ENCODE assay signal across 9 cellular contexts in the genomic region with DNA sequence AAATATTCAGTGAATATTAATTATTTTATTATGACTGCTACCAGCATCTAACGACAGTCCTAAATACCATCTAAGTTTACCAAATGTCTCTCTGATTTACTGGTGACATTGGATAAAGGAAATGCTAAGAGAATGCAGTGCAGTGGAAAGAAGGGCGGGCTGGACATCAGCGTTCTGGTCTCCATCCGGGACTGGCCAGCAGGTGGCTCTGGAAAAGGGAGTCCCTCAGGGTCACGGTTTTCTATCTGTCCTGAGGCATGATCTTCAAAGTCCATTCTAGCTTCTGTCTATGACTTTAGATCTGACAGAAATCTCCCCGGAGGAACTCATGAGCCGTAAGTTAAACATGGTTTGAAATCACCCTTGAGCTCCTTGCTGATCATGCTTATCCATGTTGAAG. TPM values are rescaled to one million over a fixed set of nuclear protein-coding genes. Genes with fewer than 3 reads are reported as not detected.
A peak's percentile ranks its signal among the peaks of the same experiment; 100 is the strongest.
DNase-seq lines count a peak whose midpoint lies in the region; ATAC-seq and TF ChIP-seq lines count a peak whose summit lies in the region.
"Had no signal": no experiment of that assay in that cellular context is flagged by ENCODE, and none has a peak within 500 bp of the region (broad histone marks: within the 10 kb centered on the region; RNA-seq: fewer than 3 reads in every experiment).

No MANE protein-coding gene starts in this region.

- ATAC-seq in activated naive CD4-positive, alpha-beta T cell treated with anti-CD3 and anti-CD28 coated beads, Interleukin-2, amount 50 U/mL, for 72 hours = no peak

- H3K27ac ChIP-seq in adrenal gland (no peak overlapping the region), spleen (peak overlapping the region in 4 of 8 donors; percentile 50 to 76 (median 68))

- H3K36me3 ChIP-seq in H7 (replicated peaks; ENCODE audit: control insufficient read depth, insufficient read depth, low read length) = no peaks in the 10 kb centered on the region
- H3K36me3 ChIP-seq in adrenal gland (replicated peaks in 1 of 2) = no peaks in the 10 kb centered on the region
- no peaks in the 10 kb centered on the region for H3K36me3 ChIP-seq in spleen

- WGBS in adrenal gland, 4 donors = 17 to 26% (median 23%) methylated on average over 7 of the region's 7 CpGs
- WGBS in spleen, 5 donors = 41 to 65% (median 50%) methylated on average over 7 of the region's 7 CpGs

- H3K27me3 ChIP-seq in H7 (ENCODE audit: control insufficient read depth, insufficient read depth, low read length) (peaks cover 6% of the 10 kb centered on the region), adrenal gland (no peaks in the 10 kb centered on the region), spleen (replicated peaks in 1 of 7) (peaks cover 0 to 4% (median 0%) of the 10 kb centered on the region in 7 donors)

- no peaks in the 10 kb centered on the region for H3K4me1 ChIP-seq in adrenal gland (replicated peaks in 1 of 2)
- H3K4me1 ChIP-seq in spleen = peaks cover 0 to 40% (median 6%) of the 10 kb centered on the region in 6 donors

- TF ChIP-seq CTCF in adrenal gland (IDR thresholded peaks at IDR 0.05) (peak; percentile 44 to 69 (median 66)), spleen (IDR thresholded peaks at IDR 0.05 in 8 of 11, conservative IDR thresholded peaks at IDR 0.05 in 3 of 11) (peak in 9 of 11 experiments; percentile 22 to 59 (median 49))

- H3K9me3 ChIP-seq in adrenal gland (replicated peaks in 1 of 3) (no peaks in the 10 kb centered on the region), spleen (peaks cover 0 to 7% (median 0%) of the 10 kb centered on the region in 8 donors)

- DNase-seq in H7 = peak; percentile 23
- peak; percentile 62 to 82 (median 67) for DNase-seq in adrenal gland
- peak; percentile 59 for DNase-seq in hepatic stellate cell (ENCODE audit: low spot score)
- no peak for DNase-seq in spleen
- no peak for DNase-seq in activated T-cell treated with anti-CD3 and anti-CD28 coated beads, Interleukin-2, amount 50 U/mL, for 1 hour
- DNase-seq in NCI-H1417 treated with DMSO at 0.1 percent for 48 hours (lab: John Stamatoyannopoulos, UW) = no peak
- no peak for DNase-seq in NCI-H2029 treated with DMSO at 0.1 percent for 48 hours (lab: John Stamatoyannopoulos, UW)
- DNase-seq in activated naive CD4-positive, alpha-beta T cell treated with anti-CD3 and anti-CD28 coated beads, Interleukin-2, amount 50 U/mL, for 72 hours (ENCODE audit: low spot score in 2 of 2) = no peak
- DNase-seq: immature natural killer cell had no signal

- intact Hi-C loops in adrenal gland (cut with DNase I) (loop anchor here (5.0 kb wide), 2 partner anchors 65 to 110 kb away; no protein-coding TSS in a partner anchor), spleen (cut with DNase I; ENCODE audit: low total_unique reads) (no loop called here)

- H3K36me3 Mint-ChIP-seq in activated naive CD4-positive, alpha-beta T cell treated with anti-CD3 and anti-CD28 coated beads, Interleukin-2, amount 50 U/mL, for 72 hours = no peaks in the 10 kb centered on the region
- H3K36me3 Mint-ChIP-seq: immature natural killer cell had no signal

- TF ChIP-seq POLR2A in adrenal gland (IDR thresholded peaks at IDR 0.05) (no peak), spleen (IDR thresholded peaks at IDR 0.05) (no peak)

- no peak overlapping the region for H3K27ac Mint-ChIP-seq in activated naive CD4-positive, alpha-beta T cell treated with anti-CD3 and anti-CD28 coated beads, Interleukin-2, amount 50 U/mL, for 72 hours
- H3K27ac Mint-ChIP-seq: immature natural killer cell had no signal

- H3K4me3 ChIP-seq in H7 (ENCODE audit: insufficient read depth, low read depth, low read length) = no peak overlapping the region
- H3K4me3 ChIP-seq in adrenal gland = no peak overlapping the region
- H3K4me3 ChIP-seq in spleen = no peak overlapping the region

- peaks cover 0 to 5% of the 10 kb centered on the region in 2 donors for H3K9me3 Mint-ChIP-seq in activated naive CD4-positive, alpha-beta T cell treated with anti-CD3 and anti-CD28 coated beads, Interleukin-2, amount 50 U/mL, for 72 hours
- H3K9me3 Mint-ChIP-seq: immature natural killer cell had no signal

RNA-seq across cellular contexts. Expression of gene TRIM2, which starts 3.3 kb away (rescaled TPM):
- total RNA-seq in H7 (2014; rRNA removed; shearing (Covaris generic)) = 49.2 and 77.4 TPM in 2 replicates
- total RNA-seq in adrenal gland = 10 to 100 TPM; 22.2 to 70.4 (median 47.8) TPM
- 10 to 100 TPM in 2 of 3 donors, 1 to 10 TPM in 1; 6.2 to 58.9 (median 11.9) TPM for polyA plus RNA-seq in adrenal gland
- 10 to 100 TPM; 28.1 to 77.9 (median 59.1) TPM for total RNA-seq in spleen
- polyA plus RNA-seq in spleen = 10 to 100 TPM in 1 of 3 donors, 1 to 10 TPM in 2; 3.2 to 13.3 (median 4.7) TPM
- total RNA-seq in activated naive CD4-positive, alpha-beta T cell treated with anti-CD3 and anti-CD28 coated beads, Interleukin-2, amount 50 U/mL, for 72 hours = 1 to 10 TPM in 1 of 2 donors, under 1 TPM in 1; 0.32 to 4.4 TPM

Comparison
In these comparisons a context has a peak if more than half of its experiments do, and no peak if none do; other contexts are left out.
1. DNase-seq: peak in H7 (single experiment), adrenal gland (7 of 7) and hepatic stellate cell (single experiment); none in spleen (single experiment), activated T-cell treated with anti-CD3 and anti-CD28 coated beads, Interleukin-2, amount 50 U/mL, for 1 hour (single experiment), NCI-H1417 treated with DMSO at 0.1 percent for 48 hours (single experiment), NCI-H2029 treated with DMSO at 0.1 percent for 48 hours (single experiment) and activated naive CD4-positive, alpha-beta T cell treated with anti-CD3 and anti-CD28 coated beads, Interleukin-2, amount 50 U/mL, for 72 hours (0 of 2).